10 cellular contexts compared by ENCODE assay signal in the genomic region with DNA sequence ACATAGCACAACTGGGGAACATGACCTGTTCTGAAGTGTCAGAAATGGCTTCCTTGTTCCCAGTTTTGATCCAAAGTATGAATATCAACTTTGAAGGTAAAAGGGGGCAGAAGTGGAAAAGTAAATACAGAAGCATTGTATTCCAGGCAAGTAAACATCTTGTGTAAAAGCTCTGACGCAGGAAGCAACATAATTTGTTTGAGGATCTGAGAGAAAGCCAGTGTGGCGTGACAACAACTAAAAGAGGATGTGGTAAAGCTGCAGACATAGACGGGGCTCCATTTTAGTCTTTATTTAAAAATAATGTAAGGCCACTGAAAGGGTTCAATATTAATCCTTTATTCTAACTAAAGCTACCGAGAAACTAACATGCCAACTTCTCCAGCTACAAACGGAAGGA.
DNase-seq lines count a peak whose midpoint lies in the region; ATAC-seq lines count a peak whose summit lies in the region.
"Had no signal": no experiment of that assay in that cellular context is flagged by ENCODE, and none has a peak within 500 bp of the region (broad histone marks: within the 10 kb centered on the region; RNA-seq: fewer than 3 reads in every experiment).

No MANE protein-coding gene starts in this region.

- no peak overlapping the region for H3K4me3 Mint-ChIP-seq in naive thymus-derived CD4-positive, alpha-beta T cell
- H3K4me3 Mint-ChIP-seq: central memory CD8-positive, alpha-beta T cell had no signal

- ATAC-seq in GM19025 (IDR thresholded peaks at IDR 0.05; ENCODE audit: low read depth, unreplicated experiment): peak; percentile 96
- peak; percentile 99 for ATAC-seq in HG02938 (IDR thresholded peaks at IDR 0.05; ENCODE audit: unreplicated experiment)
- peak; percentile 41 for ATAC-seq in naive thymus-derived CD4-positive, alpha-beta T cell
- ATAC-seq: left lobe of liver had no signal

- CTCF ChIA-PET in naive thymus-derived CD4-positive, alpha-beta T cell (lab: Charles Lee): no interaction called here

- DNase-seq in NCI-H1417 treated with DMSO at 0.1 percent for 48 hours (lab: John Stamatoyannopoulos, UW): peak; percentile 15
- no peak for DNase-seq in naive thymus-derived CD4-positive, alpha-beta T cell
- DNase-seq in stimulated activated CD4-positive, alpha-beta T cell treated with anti-CD3 and anti-CD28 coated beads, Interleukin-12 subunit alpha, Interleukin-12 subunit beta, amount 100 ng/mL, for 4 hours: no peak
- no peak for DNase-seq in RPMI8226
- DNase-seq in NCI-H524 (lab: John Stamatoyannopoulos, UW): no peak
- no peak for DNase-seq in stimulated activated CD4-positive, alpha-beta T cell treated with anti-CD3 and anti-CD28 coated beads, Interleukin-2, amount 100 ng/mL, for 24 hours

- intact Hi-C loops in naive thymus-derived CD4-positive, alpha-beta T cell (cut with micrococcal nuclease): no loop called here

- peaks cover 0 to 3% (median 0%) of the 10 kb centered on the region in 3 experiments for H3K9me3 ChIP-seq in naive thymus-derived CD4-positive, alpha-beta T cell (ENCODE audit: control insufficient read depth in 2 of 3, low read length in 3 of 3)

- no peak overlapping the region for H3K27ac ChIP-seq in naive thymus-derived CD4-positive, alpha-beta T cell (ENCODE audit: low read depth, low read length)

- no peaks in the 10 kb centered on the region for H3K36me3 Mint-ChIP-seq in naive thymus-derived CD4-positive, alpha-beta T cell

- no peaks in the 10 kb centered on the region for H3K27me3 ChIP-seq in naive thymus-derived CD4-positive, alpha-beta T cell (ENCODE audit: control insufficient read depth in 2 of 2, insufficient read depth in 2 of 2, low read length in 2 of 2)

- no peaks in the 10 kb centered on the region for H3K4me1 Mint-ChIP-seq in naive thymus-derived CD4-positive, alpha-beta T cell
- H3K4me1 Mint-ChIP-seq: central memory CD8-positive, alpha-beta T cell had no signal

- H3K4me1 ChIP-seq in naive thymus-derived CD4-positive, alpha-beta T cell (ENCODE audit: control insufficient read depth in 2 of 2, insufficient read depth in 2 of 2, low read length in 2 of 2): no peaks in the 10 kb centered on the region

- no peaks in the 10 kb centered on the region for H3K27me3 Mint-ChIP-seq in naive thymus-derived CD4-positive, alpha-beta T cell
- H3K27me3 Mint-ChIP-seq: central memory CD8-positive, alpha-beta T cell had no signal

- no peak overlapping the region for H3K4me3 ChIP-seq in naive thymus-derived CD4-positive, alpha-beta T cell (ENCODE audit: low read length)

- H3K36me3 ChIP-seq in naive thymus-derived CD4-positive, alpha-beta T cell (ENCODE audit: control insufficient read depth in 2 of 3, insufficient read depth in 3 of 3, low read length in 3 of 3): no peaks in the 10 kb centered on the region

- POLR2A ChIA-PET in naive thymus-derived CD4-positive, alpha-beta T cell (lab: Charles Lee): no interaction called here

- peaks cover 0 to 19% (median 5%) of the 10 kb centered on the region in 11 donors for H3K9me3 Mint-ChIP-seq in naive thymus-derived CD4-positive, alpha-beta T cell

- no peak overlapping the region for H3K27ac Mint-ChIP-seq in naive thymus-derived CD4-positive, alpha-beta T cell

Comparison
In these comparisons a context has a peak if more than half of its experiments do, and no peak if none do; other contexts are left out.
1. ATAC-seq: peak in every context shown above with its lines; median percentile 99 in HG02938; 96 in GM19025; 41 in naive thymus-derived CD4-positive, alpha-beta T cell.